ENCODE assay signal across 1 cellular context in genomic region chr1:120176092-120176855, GRCh38.
TF ChIP-seq lines count a peak whose summit lies in the region.

TSS of gene SEC22B (minus strand) at chr1:120176520. CDS start at chr1:120176381, 139 bp downstream.

TF ChIP-seq in GM12878, 131 proteins besides CTCF, POLR2A, EP300 and RAD21 (continued from another document):
- TF ChIP-seq RB1 (IDR thresholded peaks at IDR 0.05; ENCODE audit: borderline replicate concordance) (peak; percentile 72; the same call in 1 of the 2 replicates), ATF7 (IDR thresholded peaks at IDR 0.05; ENCODE audit: low read depth) (peak; percentile 69), TCF7 (IDR thresholded peaks at IDR 0.05; ENCODE audit: borderline replicate concordance) (peak; percentile 73; the same call in 1 of the 2 replicates), PAX5 (IDR thresholded peaks at IDR 0.05; ENCODE audit: borderline replicate concordance, low read depth, low read length) (peak; percentile 100), TBL1XR1 (IDR thresholded peaks at IDR 0.05; ENCODE audit: low read depth, low read length) (0 out of 2 replicates have a peak, but pooled peaks have one; percentile 66), CBX3 (IDR thresholded peaks at IDR 0.05; ENCODE audit: borderline replicate concordance, low read depth) (no peak), BCL11A (IDR thresholded peaks at IDR 0.05; ENCODE audit: low read depth, low read length) (no peak), IKZF2 (IDR thresholded peaks at IDR 0.05) (peak; percentile 51 to 67), PRDM15 (CRISPR knock-in tag; IDR thresholded peaks at IDR 0.05) (no peak), ZNF384 (IDR thresholded peaks at IDR 0.05; ENCODE audit: borderline replicate concordance, low read depth, low read length) (no peak), SMARCA5 (IDR thresholded peaks at IDR 0.05) (peak; percentile 83), SIN3A (IDR thresholded peaks at IDR 0.05; ENCODE audit: low read depth, low read length) (peak; percentile 59; the same call in 1 of the 2 replicates), RAD51 (IDR thresholded peaks at IDR 0.05) (no peak), PML (IDR thresholded peaks at IDR 0.05; ENCODE audit: low read length) (peak; percentile 88), BMI1 (IDR thresholded peaks at IDR 0.05; ENCODE audit: borderline replicate concordance) (no peak), DPF2 (IDR thresholded peaks at IDR 0.05) (0 out of 2 replicates have a peak, but pooled peaks have one; percentile 37), JUND (IDR thresholded peaks at IDR 0.05; ENCODE audit: low read depth, low read length) (no peak), ELK1 (IDR thresholded peaks at IDR 0.05; ENCODE audit: low read depth, low read length) (peak; percentile 84), IRF4 (IDR thresholded peaks at IDR 0.05; ENCODE audit: low read depth, low read length) (peak; percentile 78), CREB1 (IDR thresholded peaks at IDR 0.05; ENCODE audit: low read depth) (peak; percentile 90), BACH1 (IDR thresholded peaks at IDR 0.05; ENCODE audit: borderline replicate concordance) (peak; percentile 77), KLF5 (IDR thresholded peaks at IDR 0.05; ENCODE audit: partially characterized antibody) (peak; percentile 90), POLR2AphosphoS2 (IDR thresholded peaks at IDR 0.05; ENCODE audit: low read depth, low read length) (peak; percentile 88), MLLT1 (IDR thresholded peaks at IDR 0.05) (peak; percentile 91)
- TF ChIP-seq, protein P1, sequence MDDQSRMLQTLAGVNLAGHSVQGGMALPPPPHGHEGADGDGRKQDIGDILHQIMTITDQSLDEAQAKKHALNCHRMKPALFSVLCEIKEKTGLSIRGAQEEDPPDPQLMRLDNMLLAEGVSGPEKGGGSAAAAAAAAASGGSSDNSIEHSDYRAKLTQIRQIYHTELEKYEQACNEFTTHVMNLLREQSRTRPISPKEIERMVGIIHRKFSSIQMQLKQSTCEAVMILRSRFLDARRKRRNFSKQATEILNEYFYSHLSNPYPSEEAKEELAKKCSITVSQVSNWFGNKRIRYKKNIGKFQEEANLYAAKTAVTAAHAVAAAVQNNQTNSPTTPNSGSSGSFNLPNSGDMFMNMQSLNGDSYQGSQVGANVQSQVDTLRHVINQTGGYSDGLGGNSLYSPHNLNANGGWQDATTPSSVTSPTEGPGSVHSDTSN (IDR thresholded peaks at IDR 0.05; ENCODE audit: insufficient replicate concordance, low read depth, low read length) = no peak
- TF ChIP-seq, protein P2, sequence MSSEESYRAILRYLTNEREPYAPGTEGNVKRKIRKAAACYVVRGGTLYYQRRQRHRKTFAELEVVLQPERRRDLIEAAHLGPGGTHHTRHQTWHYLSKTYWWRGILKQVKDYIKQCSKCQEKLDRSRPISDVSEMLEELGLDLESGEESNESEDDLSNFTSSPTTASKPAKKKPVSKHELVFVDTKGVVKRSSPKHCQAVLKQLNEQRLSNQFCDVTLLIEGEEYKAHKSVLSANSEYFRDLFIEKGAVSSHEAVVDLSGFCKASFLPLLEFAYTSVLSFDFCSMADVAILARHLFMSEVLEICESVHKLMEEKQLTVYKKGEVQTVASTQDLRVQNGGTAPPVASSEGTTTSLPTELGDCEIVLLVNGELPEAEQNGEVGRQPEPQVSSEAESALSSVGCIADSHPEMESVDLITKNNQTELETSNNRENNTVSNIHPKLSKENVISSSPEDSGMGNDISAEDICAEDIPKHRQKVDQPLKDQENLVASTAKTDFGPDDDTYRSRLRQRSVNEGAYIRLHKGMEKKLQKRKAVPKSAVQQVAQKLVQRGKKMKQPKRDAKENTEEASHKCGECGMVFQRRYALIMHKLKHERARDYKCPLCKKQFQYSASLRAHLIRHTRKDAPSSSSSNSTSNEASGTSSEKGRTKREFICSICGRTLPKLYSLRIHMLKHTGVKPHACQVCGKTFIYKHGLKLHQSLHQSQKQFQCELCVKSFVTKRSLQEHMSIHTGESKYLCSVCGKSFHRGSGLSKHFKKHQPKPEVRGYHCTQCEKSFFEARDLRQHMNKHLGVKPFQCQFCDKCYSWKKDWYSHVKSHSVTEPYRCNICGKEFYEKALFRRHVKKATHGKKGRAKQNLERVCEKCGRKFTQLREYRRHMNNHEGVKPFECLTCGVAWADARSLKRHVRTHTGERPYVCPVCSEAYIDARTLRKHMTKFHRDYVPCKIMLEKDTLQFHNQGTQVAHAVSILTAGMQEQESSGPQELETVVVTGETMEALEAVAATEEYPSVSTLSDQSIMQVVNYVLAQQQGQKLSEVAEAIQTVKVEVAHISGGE (CRISPR knock-in tag; IDR thresholded peaks at IDR 0.05) = peak; percentile 95
TF ChIP-seq in GM12878: peak in this region for 70.
